ENCODE assay signal across 8 cellular contexts in the genomic region with DNA sequence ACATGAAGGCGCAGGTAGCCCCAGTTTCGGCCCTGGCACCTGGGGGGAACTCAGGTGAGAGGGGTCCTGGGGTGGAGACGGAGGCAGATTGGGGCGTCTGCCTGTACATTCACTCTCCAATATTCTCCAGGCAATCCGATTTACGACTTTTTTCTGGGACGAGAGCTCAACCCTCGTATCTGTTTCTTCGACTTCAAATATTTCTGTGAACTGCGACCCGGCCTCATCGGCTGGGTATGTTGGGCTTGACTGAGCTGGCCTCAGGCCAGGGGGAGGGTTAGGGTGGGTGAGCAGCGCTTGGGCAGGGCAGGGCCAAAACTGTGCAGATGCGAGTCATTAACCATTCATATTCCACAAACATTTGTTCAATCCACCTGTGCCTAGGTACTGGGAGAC. TPM values are rescaled to one million over a fixed set of nuclear protein-coding genes. Genes with fewer than 3 reads are reported as not detected.
DNase-seq lines count a peak whose midpoint lies in the region; TF ChIP-seq lines count a peak whose summit lies in the region.

No MANE protein-coding gene starts in this region.

- peaks cover 42% of the 10 kb centered on the region for H3K79me2 ChIP-seq in Karpas-422 (ENCODE audit: low read length)
- peaks cover 30% of the 10 kb centered on the region for H3K79me2 ChIP-seq in neural progenitor cell (ENCODE audit: low read depth)

- H3K9me3 ChIP-seq in Karpas-422 (ENCODE audit: low read length) (no peaks in the 10 kb centered on the region), duodenal mucosa (ENCODE audit: control insufficient read depth in 1 of 2, low read length in 2 of 2) (no peaks in the 10 kb centered on the region), neural progenitor cell (ENCODE audit: low read depth) (no peaks in the 10 kb centered on the region)

- peaks cover 7% of the 10 kb centered on the region for H3K36me3 Mint-ChIP-seq in neural progenitor cell

- peaks cover 13% of the 10 kb centered on the region for H3K27me3 Mint-ChIP-seq in neural progenitor cell (ENCODE audit: insufficient read depth, low read depth)

- H3K27ac Mint-ChIP-seq in neural progenitor cell, result peak overlapping the region; percentile 69

- TF ChIP-seq CTCF in neural progenitor cell (IDR thresholded peaks at IDR 0.05) (no peak), GM13977 (IDR thresholded peaks at IDR 0.05; ENCODE audit: extremely low read depth, insufficient read depth, missing control alignments) (no peak)

- H3K4me3 ChIP-seq in Karpas-422 (ENCODE audit: low read length) (peak overlapping the region; percentile 99), duodenal mucosa (ENCODE audit: low read depth in 1 of 2, low read length in 2 of 2) (peak overlapping the region; percentile 74 to 76), neural progenitor cell (peak overlapping the region; percentile 81)

- peak overlapping the region; percentile 97 for H3K4me3 Mint-ChIP-seq in neural progenitor cell

- H3K4me1 ChIP-seq in Karpas-422 (ENCODE audit: low read length) (peaks cover 62% of the 10 kb centered on the region), duodenal mucosa (ENCODE audit: control insufficient read depth in 1 of 2, insufficient read depth in 2 of 2, low read length in 2 of 2) (peaks cover 33 to 49% of the 10 kb centered on the region in 2 donors), neural progenitor cell (peaks cover 9% of the 10 kb centered on the region)

- peak overlapping the region; percentile 99 for H3K4me2 ChIP-seq in Karpas-422 (ENCODE audit: low read depth, low read length, poor library complexity, severe bottlenecking)
- peak overlapping the region; percentile 97 for H3K4me2 ChIP-seq in neural progenitor cell

- H3K27ac ChIP-seq in Karpas-422 (ENCODE audit: low read length) (peak overlapping the region; percentile 85), duodenal mucosa (ENCODE audit: low read depth, low read length) (no peak overlapping the region), neural progenitor cell (no peak overlapping the region)

- H3K9me2 ChIP-seq in Karpas-422 (replicated peaks; ENCODE audit: insufficient read depth, low read length), result no peaks in the 10 kb centered on the region

- H3K27me3 ChIP-seq in Karpas-422 (ENCODE audit: low read length) (no peaks in the 10 kb centered on the region), duodenal mucosa (ENCODE audit: control insufficient read depth in 1 of 2, insufficient read depth in 2 of 2, low read length in 2 of 2) (no peaks in the 10 kb centered on the region), neural progenitor cell (no peaks in the 10 kb centered on the region)

- H3K9ac ChIP-seq in Karpas-422 (ENCODE audit: low read length), result peak overlapping the region; percentile 97
- peak overlapping the region; percentile 73 to 80 for H3K9ac ChIP-seq in duodenal mucosa (ENCODE audit: low read depth in 1 of 2, low read length in 2 of 2)
- peak overlapping the region; percentile 60 for H3K9ac ChIP-seq in neural progenitor cell

- in situ Hi-C loops in GM13977 (cut with MboI; ENCODE audit: low pct_unique_long_range_greater_than_20kb, low sequenced_read_pairs, unreplicated experiment), result no loop called here

- peaks cover 55% of the 10 kb centered on the region for H3F3A ChIP-seq in neural progenitor cell (ENCODE audit: low read depth)

- H3K4me1 Mint-ChIP-seq in neural progenitor cell, result peaks cover 31% of the 10 kb centered on the region

- H2AFZ ChIP-seq in Karpas-422 (ENCODE audit: low read length), result no peak overlapping the region
- no peak overlapping the region for H2AFZ ChIP-seq in neural progenitor cell (replicated peaks)

- H3K36me3 ChIP-seq in Karpas-422 (ENCODE audit: insufficient read depth, low read length), result peaks cover 6% of the 10 kb centered on the region; the same call in 1 of the 2 replicates
- H3K36me3 ChIP-seq in duodenal mucosa (ENCODE audit: control insufficient read depth in 1 of 2, insufficient read depth in 2 of 2, low read length in 2 of 2), result peaks cover 6 to 16% of the 10 kb centered on the region in 2 donors
- no peaks in the 10 kb centered on the region for H3K36me3 ChIP-seq in neural progenitor cell

- peak; percentile 30 for DNase-seq in COLO668 (lab: John Stamatoyannopoulos, UW; ENCODE audit: unreplicated experiment)
- peak; percentile 56 for DNase-seq in Karpas-422
- DNase-seq in neural progenitor cell (ENCODE audit: low spot score), result no peak
- DNase-seq in hippocampal formation (lab: John Stamatoyannopoulos, UW), result no peak
- no peak for DNase-seq in GM13977 (ENCODE audit: low spot score)
- DNase-seq in NCI-H82 treated with DMSO at 0.1 percent for 48 hours (lab: John Stamatoyannopoulos, UW; ENCODE audit: unreplicated experiment), result no peak
- DNase-seq in ureter (ENCODE audit: low spot score), result no peak

- H4K20me1 ChIP-seq in Karpas-422 (ENCODE audit: insufficient read depth, low read depth, low read length) (no peaks in the 10 kb centered on the region), neural progenitor cell (ENCODE audit: low read depth) (peaks cover 28% of the 10 kb centered on the region)

- H3K9me3 Mint-ChIP-seq in neural progenitor cell, result no peaks in the 10 kb centered on the region

RNA-seq across cellular contexts. Expression of a gene that starts 1.7 kb away (rescaled TPM):
- 160 and 161 TPM in 2 replicates for total RNA-seq in Karpas-422 (2014; rRNA removed; shearing (Covaris generic); ENCODE audit: low replicate concordance)
- total RNA-seq in neural progenitor cell (ENCODE audit: low replicate concordance) (36.1 and 109 TPM in 2 replicates), ureter (37.5 TPM)

RNA-seq across cellular contexts. Expression of a gene that starts 4.1 kb away (rescaled TPM):
- total RNA-seq in Karpas-422 (2014; rRNA removed; shearing (Covaris generic); ENCODE audit: low replicate concordance), result 11.3 and 18.0 TPM in 2 replicates
- total RNA-seq in neural progenitor cell (ENCODE audit: low replicate concordance) (1.5 and 8.1 TPM in 2 replicates), ureter (13.7 TPM)

RNA-seq across cellular contexts. Expression of a gene that starts 8.6 kb away (rescaled TPM):
- total RNA-seq in Karpas-422 (2014; rRNA removed; shearing (Covaris generic); ENCODE audit: low replicate concordance), result 662 and 1,340 TPM in 2 replicates
- 227 and 288 TPM in 2 replicates for total RNA-seq in neural progenitor cell (ENCODE audit: low replicate concordance)
- 999 TPM for total RNA-seq in ureter

RNA-seq across cellular contexts. Expression of a gene that starts 8.8 kb away (rescaled TPM):
- 44.5 and 65.8 TPM in 2 replicates for total RNA-seq in Karpas-422 (2014; rRNA removed; shearing (Covaris generic); ENCODE audit: low replicate concordance)
- total RNA-seq in neural progenitor cell (ENCODE audit: low replicate concordance), result 38.3 and 57.5 TPM in 2 replicates
- 49.8 TPM for total RNA-seq in ureter

RNA-seq across cellular contexts. Expression of a gene that starts 17.3 kb away (rescaled TPM):
- total RNA-seq in Karpas-422 (2014; rRNA removed; shearing (Covaris generic); ENCODE audit: low replicate concordance), result 78.9 and 193 TPM in 2 replicates
- 80.4 and 252 TPM in 2 replicates for total RNA-seq in neural progenitor cell (ENCODE audit: low replicate concordance)
- total RNA-seq in ureter, result 131 TPM

Comparison
In these comparisons a context has a peak if more than half of its experiments do, and no peak if none do; other contexts are left out.
1. DNase-seq: peak in COLO668 (single experiment) and Karpas-422 (single experiment); none in neural progenitor cell (single experiment), hippocampal formation (0 of 2), GM13977 (single experiment), NCI-H82 treated with DMSO at 0.1 percent for 48 hours (single experiment) and ureter (single experiment).
2. Peak in every context shown above with its lines, with median percentiles within 50 percentile points of each other: H3K4me3 ChIP-seq and H3K9ac ChIP-seq.